ENCODE assay signal across 7 cellular contexts in genomic region chr4:28357985-28358384, GRCh38.
DNase-seq lines count a peak whose midpoint lies in the region; ATAC-seq and TF ChIP-seq lines count a peak whose summit lies in the region.

No MANE protein-coding gene starts in this region.

- H4K20me1 ChIP-seq in PC-3 (ENCODE audit: low read length) = no peaks in the 10 kb centered on the region

- ATAC-seq in PC-3 (peak; percentile 63), HG02970 (IDR thresholded peaks at IDR 0.05; ENCODE audit: low FRiP score, unreplicated experiment) (no peak)

- no peak overlapping the region for H3K4me3 ChIP-seq in PC-3 (ENCODE audit: low read length)
- no peak overlapping the region for H3K4me3 ChIP-seq in fibroblast of the aortic adventitia (ENCODE audit: low read depth, low read length)
- no peak overlapping the region for H3K4me3 ChIP-seq in sigmoid colon

- no peak for TF ChIP-seq POLR2A in sigmoid colon (IDR thresholded peaks at IDR 0.05)

- intact Hi-C loops in PC-3 (cut with micrococcal nuclease) = no loop called here
- intact Hi-C loops in sigmoid colon (cut with DNase I) = no loop called here

- H3K4me2 ChIP-seq in PC-3 (ENCODE audit: low read length) = no peak overlapping the region

- no peak for TF ChIP-seq EP300 in sigmoid colon (IDR thresholded peaks at IDR 0.05)

- no peak overlapping the region for H3K9ac ChIP-seq in PC-3 (ENCODE audit: low read length)

- no peaks in the 10 kb centered on the region for H3K79me2 ChIP-seq in PC-3 (ENCODE audit: low read length)

- in situ Hi-C loops in GM13977 (cut with MboI; ENCODE audit: low pct_unique_long_range_greater_than_20kb, low sequenced_read_pairs, unreplicated experiment) = no loop called here

- no peaks in the 10 kb centered on the region for H3F3A ChIP-seq in PC-3 (ENCODE audit: low read length, unreplicated experiment)

- H3K27ac ChIP-seq in PC-3 (ENCODE audit: low read length) (no peak overlapping the region), sigmoid colon (no peak overlapping the region)

- no peaks in the 10 kb centered on the region for H3K36me3 ChIP-seq in PC-3 (ENCODE audit: low read depth, low read length)
- H3K36me3 ChIP-seq in sigmoid colon = no peaks in the 10 kb centered on the region

- no peaks in the 10 kb centered on the region for H3K9me2 ChIP-seq in PC-3 (replicated peaks; ENCODE audit: low read length)

- DNase-seq in GM13977 (ENCODE audit: low spot score) (no peak), PC-3 (peak; percentile 39), fibroblast of the aortic adventitia (ENCODE audit: low read depth) (peak; percentile 28), retina (peak; percentile 6), NCI-H2196 treated with DMSO at 0.1 percent for 48 hours (lab: John Stamatoyannopoulos, UW; ENCODE audit: unreplicated experiment) (no peak), sigmoid colon (no peak)

- H2AFZ ChIP-seq in PC-3 (ENCODE audit: low read length) = no peak overlapping the region

- H3K27me3 ChIP-seq in PC-3 (ENCODE audit: low read length) = no peaks in the 10 kb centered on the region
- H3K27me3 ChIP-seq in sigmoid colon = no peaks in the 10 kb centered on the region

- POLR2A ChIA-PET in PC-3 (lab: Charles Lee; ENCODE audit: unreplicated experiment) = no interaction called here

- TF ChIP-seq CTCF in GM13977 (IDR thresholded peaks at IDR 0.05; ENCODE audit: extremely low read depth, insufficient read depth, missing control alignments) (peak; percentile 31), PC-3 (conservative IDR thresholded peaks at IDR 0.05; ENCODE audit: low read depth, low read length) (peak; percentile 53), fibroblast of the aortic adventitia (IDR thresholded peaks at IDR 0.05; ENCODE audit: insufficient read depth, low read length) (peak; percentile 34), sigmoid colon (IDR thresholded peaks at IDR 0.05) (no peak)

- no peaks in the 10 kb centered on the region for H3K9me3 ChIP-seq in PC-3 (ENCODE audit: low read length)
- H3K9me3 ChIP-seq in sigmoid colon = no peaks in the 10 kb centered on the region

- no TSS peak for BruUV-seq in PC-3 (replicated peaks; lab: Mats Ljungman, UMichigan)

- WGBS in sigmoid colon, 2 donors = 60 to 68% methylated on average over 4 of the region's 4 CpGs

- CTCF ChIA-PET in PC-3 (lab: Charles Lee) = no interaction called here

- no peaks in the 10 kb centered on the region for H3K4me1 ChIP-seq in PC-3 (ENCODE audit: insufficient read depth, low read length)
- no peaks in the 10 kb centered on the region for H3K4me1 ChIP-seq in sigmoid colon

Comparison
In these comparisons a context has a peak if more than half of its experiments do, and no peak if none do; other contexts are left out.
1. DNase-seq: peak in PC-3 (single experiment), fibroblast of the aortic adventitia (single experiment) and retina (single experiment); none in GM13977 (single experiment), NCI-H2196 treated with DMSO at 0.1 percent for 48 hours (single experiment) and sigmoid colon (single experiment).
2. CTCF ChIP-seq: peak in GM13977 (single experiment), PC-3 (single experiment) and fibroblast of the aortic adventitia (single experiment); none in sigmoid colon (0 of 4).